Comparison of ENCODE assay signal across 1 cellular context in genomic region chr3:10344944-10345575, GRCh38.
TF ChIP-seq lines count a peak whose summit lies in the region.

No MANE protein-coding gene starts in this region.

TF ChIP-seq in K562, 482 proteins besides CTCF, POLR2A, EP300 and RAD21:
- no peak for TF ChIP-seq CREB3L1 (IDR thresholded peaks at IDR 0.05; ENCODE audit: borderline replicate concordance, low read depth)
- peak; percentile 10 for TF ChIP-seq ZFP36 (IDR thresholded peaks at IDR 0.05; ENCODE audit: low read depth, low read length, partially characterized antibody)
TF ChIP-seq in K562: peak in this region for 1.
